9 cellular contexts compared by ENCODE assay signal in genomic region chr2:224284134-224284946, GRCh38.
A peak's percentile ranks its signal among the peaks of the same experiment; 100 is the strongest.
DNase-seq lines count a peak whose midpoint lies in the region; ATAC-seq, FAIRE-seq and TF ChIP-seq lines count a peak whose summit lies in the region.
"Had no signal": no experiment of that assay in that cellular context is flagged by ENCODE, and none has a peak within 500 bp of the region (broad histone marks: within the 10 kb centered on the region; RNA-seq: fewer than 3 reads in every experiment).

No MANE protein-coding gene starts in this region.

- H3K9ac ChIP-seq in GM12878 (ENCODE audit: control insufficient read depth, insufficient read depth, low read length), result no peak overlapping the region

- H3K4me2 ChIP-seq in GM12878 (ENCODE audit: control insufficient read depth, insufficient read depth), result no peak overlapping the region

- FAIRE-seq in GM12878 (lab: Jason Lieb, UNC), result no peak

- ATAC-seq in GM12878 (peak; percentile 52), HG03139 (IDR thresholded peaks at IDR 0.05; ENCODE audit: unreplicated experiment) (no peak)
- ATAC-seq: naive thymus-derived CD8-positive, alpha-beta T cell had no signal

- no peak overlapping the region for H3K4me3 ChIP-seq in GM12865 (ENCODE audit: low read depth, low read length)
- H3K4me3 ChIP-seq in GM12878, result no peak overlapping the region
- H3K4me3 ChIP-seq in tibial nerve, result no peak overlapping the region

- H3K27me3 Mint-ChIP-seq in activated T-helper 2 cell treated with anti-CD3 and anti-CD28 coated beads, Interferon-gamma antibody, Interleukin-2, Interleukin-4, amounts not matched to agents 10 μg/mL and 5 μg/mL and 100 μg/mL, durations not matched to agents 14 hours and 24 hours and 36 hours (ENCODE audit: low read depth), result peaks cover 33% of the 10 kb centered on the region

- DNase-seq in GM12865 (ENCODE audit: low read depth), result peak; percentile 26
- peak; percentile 55 for DNase-seq in NCI-H1694 (lab: John Stamatoyannopoulos, UW)
- no peak for DNase-seq in GM12878 (ENCODE audit: low read depth, low spot score)
- DNase-seq in kidney glomerular epithelial cell (lab: John Stamatoyannopoulos, UW), result peak; percentile 48
- peak in 1 of 2 donors; percentile 52 for DNase-seq in tibial nerve (ENCODE audit: low spot score in 2 of 2)
- no peak for DNase-seq in activated T-helper 2 cell treated with anti-CD3 and anti-CD28 coated beads, Interferon-gamma antibody, Interleukin-2, Interleukin-4, amounts not matched to agents 10 μg/mL and 5 μg/mL and 100 μg/mL, durations not matched to agents 14 hours and 24 hours and 36 hours (ENCODE audit: low spot score)

- CTCF ChIA-PET in GM12878 (lab: Yijun Ruan, JAX), result interaction anchor here (0.6 to 9.3 kb wide), 29 partner anchors 10 to 1577 kb away, joined by 3 to 188 read pairs (median 4); no protein-coding TSS in a partner anchor

- H3K9me3 ChIP-seq in GM12878 (replicated peaks; ENCODE audit: control insufficient read depth, insufficient read depth, low read length) (no peaks in the 10 kb centered on the region), tibial nerve (no peaks in the 10 kb centered on the region)

- H3K27me3 ChIP-seq in GM12878 (replicated peaks in 1 of 2; ENCODE audit: control insufficient read depth in 2 of 2, insufficient read depth in 2 of 2, low read length in 1 of 2) (no peaks in the 10 kb centered on the region; a peak in 1 of 4 replicates), tibial nerve (no peaks in the 10 kb centered on the region)

- H2AFZ ChIP-seq in GM12878 (ENCODE audit: control insufficient read depth, low read depth, low read length), result no peak overlapping the region

- H3K4me3 Mint-ChIP-seq in activated T-helper 2 cell treated with anti-CD3 and anti-CD28 coated beads, Interferon-gamma antibody, Interleukin-2, Interleukin-4, amounts not matched to agents 10 μg/mL and 5 μg/mL and 100 μg/mL, durations not matched to agents 14 hours and 24 hours and 36 hours (ENCODE audit: low read depth), result no peak overlapping the region
- H3K4me3 Mint-ChIP-seq: naive thymus-derived CD8-positive, alpha-beta T cell had no signal

- no peaks in the 10 kb centered on the region for H3K9me3 Mint-ChIP-seq in activated T-helper 2 cell treated with anti-CD3 and anti-CD28 coated beads, Interferon-gamma antibody, Interleukin-2, Interleukin-4, amounts not matched to agents 10 μg/mL and 5 μg/mL and 100 μg/mL, durations not matched to agents 14 hours and 24 hours and 36 hours
- H3K9me3 Mint-ChIP-seq: naive thymus-derived CD8-positive, alpha-beta T cell had no signal

- peak; percentile 68 for TF ChIP-seq RAD21 in GM12878 (IDR thresholded peaks at IDR 0.05; ENCODE audit: insufficient read depth, low read depth, low read length)

- no peaks in the 10 kb centered on the region for H4K20me1 ChIP-seq in GM12878 (ENCODE audit: control insufficient read depth, insufficient read depth)

- POLR2A ChIA-PET in GM12878 (lab: Charles Lee), result interaction anchor here (1.5 kb wide), 1 partner anchor 9 kb away, joined by 3 read pairs; no protein-coding TSS in a partner anchor

- TF ChIP-seq POLR2A in GM12878 (IDR thresholded peaks at IDR 0.05; ENCODE audit: low read depth, low read length) (no peak), tibial nerve (IDR thresholded peaks at IDR 0.05) (no peak)

- WGBS in GM12878 (ENCODE audit: insufficient coverage, insufficient replicate concordance, low lambda C conversion rate, missing lambda C conversion rate), result 7% methylated on average over 1 of the region's 1 CpG
- 38 to 58% methylated on average over 1 of the region's 1 CpG for WGBS in tibial nerve, 2 donors

- intact Hi-C loops in GM12878 (cut with micrococcal nuclease; ENCODE audit: unreplicated experiment), result loop anchor here (1.0 kb wide), 4 partner anchors 291 to 557 kb away; no protein-coding TSS in a partner anchor
- intact Hi-C loops in activated T-helper 2 cell treated with anti-CD3 and anti-CD28 coated beads, Interferon-gamma antibody, Interleukin-2, Interleukin-4, amounts not matched to agents 10 μg/mL and 5 μg/mL and 100 μg/mL, durations not matched to agents 14 hours and 24 hours and 36 hours (cut with micrococcal nuclease), result loop anchor here (1.0 to 10.0 kb wide), 3 partner anchors 291 to 560 kb away; no protein-coding TSS in a partner anchor

- no peaks in the 10 kb centered on the region for H3K36me3 Mint-ChIP-seq in activated T-helper 2 cell treated with anti-CD3 and anti-CD28 coated beads, Interferon-gamma antibody, Interleukin-2, Interleukin-4, amounts not matched to agents 10 μg/mL and 5 μg/mL and 100 μg/mL, durations not matched to agents 14 hours and 24 hours and 36 hours (ENCODE audit: low read depth)
- H3K36me3 Mint-ChIP-seq: naive thymus-derived CD8-positive, alpha-beta T cell had no signal

- no peaks in the 10 kb centered on the region for H3K4me1 ChIP-seq in GM12878 (ENCODE audit: control insufficient read depth, insufficient read depth, low read length)
- peaks cover 0 to 7% (median 3%) of the 10 kb centered on the region in 4 donors for H3K4me1 ChIP-seq in tibial nerve

- TF ChIP-seq EP300 in GM12878 (IDR thresholded peaks at IDR 0.05; ENCODE audit: borderline replicate concordance in 1 of 2, control insufficient read depth in 1 of 2, low read depth in 2 of 2, low read length in 2 of 2) (no peak), tibial nerve (IDR thresholded peaks at IDR 0.05) (no peak)

- no peaks in the 10 kb centered on the region for H3K79me2 ChIP-seq in GM12878 (ENCODE audit: control insufficient read depth, insufficient read depth, low read length)

- no peak overlapping the region for H3K27ac ChIP-seq in C4-2B
- no peak overlapping the region for H3K27ac ChIP-seq in GM12878 (ENCODE audit: control insufficient read depth, insufficient read depth)
- no peak overlapping the region for H3K27ac ChIP-seq in tibial nerve

- no peaks in the 10 kb centered on the region for H3K4me1 Mint-ChIP-seq in activated T-helper 2 cell treated with anti-CD3 and anti-CD28 coated beads, Interferon-gamma antibody, Interleukin-2, Interleukin-4, amounts not matched to agents 10 μg/mL and 5 μg/mL and 100 μg/mL, durations not matched to agents 14 hours and 24 hours and 36 hours (ENCODE audit: low read depth)
- H3K4me1 Mint-ChIP-seq: naive thymus-derived CD8-positive, alpha-beta T cell had no signal

- no TSS peak for BruUV-seq in GM12878 (replicated peaks; lab: Mats Ljungman, UMichigan)

- H3K27ac Mint-ChIP-seq in activated T-helper 2 cell treated with anti-CD3 and anti-CD28 coated beads, Interferon-gamma antibody, Interleukin-2, Interleukin-4, amounts not matched to agents 10 μg/mL and 5 μg/mL and 100 μg/mL, durations not matched to agents 14 hours and 24 hours and 36 hours, result no peak overlapping the region

- in situ Hi-C loops in GM12878 (cut with MboI), result no loop called here

- peak; percentile 88 for TF ChIP-seq CTCF in C4-2B (conservative IDR thresholded peaks at IDR 0.05)
- TF ChIP-seq CTCF in GM12865 (IDR thresholded peaks at IDR 0.05; ENCODE audit: insufficient read depth, low read depth, low read length, missing control alignments), result peak; percentile 17
- peak; percentile 32 to 50 (median 45); a peak in 4 of 6 replicates for TF ChIP-seq CTCF in GM12878 (IDR thresholded peaks at IDR 0.05 in 2 of 3, conservative IDR thresholded peaks at IDR 0.05 in 1 of 3; ENCODE audit: control insufficient read depth in 2 of 3, extremely low read depth in 1 of 3, insufficient read depth in 1 of 3, low read depth in 3 of 3, low read length in 3 of 3)
- peak; percentile 39 to 90 (median 63) for TF ChIP-seq CTCF in tibial nerve (IDR thresholded peaks at IDR 0.05)

- RAD21 ChIA-PET in GM12878 (lab: Charles Lee; ENCODE audit: unreplicated experiment), result interaction anchor here (0.6 to 5.4 kb wide), 13 partner anchors 9 to 321 kb away, joined by 3 to 93 read pairs (median 4); no protein-coding TSS in a partner anchor

- SMC1A ChIA-PET in GM12878 (lab: Charles Lee; ENCODE audit: uncharacterized antibody, unreplicated experiment), result interaction anchor here (0.7 to 4.3 kb wide), 9 partner anchors 292 to 1313 kb away, joined by 3 to 108 read pairs (median 4); no protein-coding TSS in a partner anchor

- H3K36me3 ChIP-seq in GM12878 (ENCODE audit: control insufficient read depth in 2 of 2, insufficient read depth in 2 of 2, low read length in 1 of 2) (no peaks in the 10 kb centered on the region), tibial nerve (no peaks in the 10 kb centered on the region)

TF ChIP-seq in GM12878, 131 proteins besides CTCF, POLR2A, EP300 and RAD21:
- TF ChIP-seq STAT1 (conservative IDR thresholded peaks at IDR 0.05) (no peak), SMAD5 (IDR thresholded peaks at IDR 0.05; ENCODE audit: low read depth) (no peak), RFX5 (IDR thresholded peaks at IDR 0.05; ENCODE audit: low read depth, low read length) (no peak), NR2F1 (conservative IDR thresholded peaks at IDR 0.05) (peak; percentile 45; the same call in 1 of the 2 replicates), ZBED1 (IDR thresholded peaks at IDR 0.05; ENCODE audit: borderline replicate concordance) (no peak), SMC3 (IDR thresholded peaks at IDR 0.05; ENCODE audit: borderline replicate concordance, low read length) (peak; percentile 85)
TF ChIP-seq in GM12878: peak in this region for 2.

Comparison
In these comparisons a context has a peak if more than half of its experiments do, and no peak if none do; other contexts are left out.
1. CTCF ChIP-seq: peak in every context shown above with its lines; median percentile 88 in C4-2B; 63 in tibial nerve; 45 in GM12878; 17 in GM12865.
2. DNase-seq: peak in GM12865 (single experiment), NCI-H1694 (single experiment) and kidney glomerular epithelial cell (single experiment); none in GM12878 (single experiment) and activated T-helper 2 cell treated with anti-CD3 and anti-CD28 coated beads, Interferon-gamma antibody, Interleukin-2, Interleukin-4, amounts not matched to agents 10 μg/mL and 5 μg/mL and 100 μg/mL, durations not matched to agents 14 hours and 24 hours and 36 hours (single experiment).